Comparison of ENCODE assay signal across 28 cellular contexts in genomic region chr3:33678073-33678472, GRCh38.
"Had no signal": no experiment of that assay in that cellular context is flagged by ENCODE, and none has a peak within 500 bp of the region (broad histone marks: within the 10 kb centered on the region; RNA-seq: fewer than 3 reads in every experiment).

No MANE protein-coding gene starts in this region.

- H3K4me1 ChIP-seq: colonic mucosa, esophagus muscularis mucosa, esophagus squamous epithelium, foreskin keratinocyte, gastrocnemius medialis, gastroesophageal sphincter, heart left ventricle, heart right ventricle had no signal

- H3K27ac Mint-ChIP-seq: dendritic cell treated with granulocyte-macrophage colony-stimulating factor and Interleukin-4, amounts not matched to agents 40 ng/mL and 50 ng/mL, for 4 days; endodermal cell had no signal

- H3K4me1 Mint-ChIP-seq: endodermal cell had no signal

- ATAC-seq: effector memory CD8-positive, alpha-beta T cell; esophagus mucosa; foreskin keratinocyte; gastrocnemius medialis; gastroesophageal sphincter; heart left ventricle; heart right ventricle had no signal

- H3K36me3 ChIP-seq: colonic mucosa had no signal

- H3K9me3 ChIP-seq: colonic mucosa, esophagus muscularis mucosa, esophagus squamous epithelium, gastrocnemius medialis had no signal

- H3K27me3 Mint-ChIP-seq: dendritic cell treated with granulocyte-macrophage colony-stimulating factor and Interleukin-4, amounts not matched to agents 40 ng/mL and 50 ng/mL, for 4 days; effector memory CD8-positive, alpha-beta T cell had no signal

- DNase-seq: colonic mucosa; cortex of kidney; dermis blood vessel endothelial cell; dorsolateral prefrontal cortex; effector CD4-positive, alpha-beta T cell; effector CD8-positive, alpha-beta T cell; effector memory CD4-positive, alpha-beta T cell; effector memory CD8-positive, alpha-beta T cell; endodermal cell; erythroblast; esophagus squamous epithelium; foreskin fibroblast; foreskin keratinocyte; foreskin melanocyte; gastrocnemius medialis; glutamatergic neuron; head of caudate nucleus; heart left ventricle; heart right ventricle had no signal

- H3K9me3 Mint-ChIP-seq: effector memory CD8-positive, alpha-beta T cell had no signal

- FAIRE-seq: colon, endometrium, endothelial cell of umbilical vein had no signal

- H3K4me3 Mint-ChIP-seq: dendritic cell treated with granulocyte-macrophage colony-stimulating factor and Interleukin-4, amounts not matched to agents 40 ng/mL and 50 ng/mL, for 4 days; effector memory CD8-positive, alpha-beta T cell; endodermal cell had no signal

- H3K27ac ChIP-seq: colonic mucosa, coronary artery, dorsolateral prefrontal cortex, epithelial cell of prostate, esophagus muscularis mucosa, esophagus squamous epithelium, foreskin keratinocyte, gastrocnemius medialis, gastroesophageal sphincter, heart left ventricle, heart right ventricle had no signal

- H3K27me3 ChIP-seq: colonic mucosa, dorsolateral prefrontal cortex, esophagus muscularis mucosa, esophagus squamous epithelium, foreskin keratinocyte, gastrocnemius medialis, gastroesophageal sphincter, heart left ventricle, heart right ventricle had no signal

- H3K4me3 ChIP-seq: colonic mucosa, coronary artery, dorsolateral prefrontal cortex, esophagus muscularis mucosa, esophagus squamous epithelium, gastrocnemius medialis, gastroesophageal sphincter, heart left ventricle, heart right ventricle had no signal
